19 cellular contexts compared by ENCODE assay signal in the genomic region with DNA sequence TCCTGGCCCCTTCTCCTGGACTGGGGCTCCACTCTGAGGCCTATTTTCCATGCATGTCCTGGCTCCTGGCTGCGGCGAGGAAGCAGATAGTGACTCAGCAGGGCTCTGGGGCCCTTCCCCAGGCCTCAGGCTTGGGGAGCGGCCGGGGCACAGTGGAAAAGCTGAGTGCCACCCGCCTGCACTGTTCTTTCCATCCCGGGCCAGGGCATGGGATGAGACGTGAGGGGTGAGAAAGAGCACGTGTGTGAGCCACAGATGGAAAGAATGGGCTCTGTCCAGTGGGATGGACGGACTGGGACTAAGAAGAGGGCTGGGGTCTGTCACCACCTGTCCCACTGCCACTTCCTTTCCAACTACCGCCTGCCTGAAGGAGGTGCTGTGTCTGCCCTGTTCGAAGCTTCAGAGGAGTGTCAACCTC. TPM values are rescaled to one million over a fixed set of nuclear protein-coding genes. Genes with fewer than 3 reads are reported as not detected.
DNase-seq lines count a peak whose midpoint lies in the region; ATAC-seq, FAIRE-seq and TF ChIP-seq lines count a peak whose summit lies in the region.
"Had no signal": no experiment of that assay in that cellular context is flagged by ENCODE, and none has a peak within 500 bp of the region (broad histone marks: within the 10 kb centered on the region; RNA-seq: fewer than 3 reads in every experiment).

No MANE protein-coding gene starts in this region.

- DNase-seq in AG20443 (ENCODE audit: low spot score) (peak; percentile 40), HCT116 (ENCODE audit: low read depth, low spot score) (no peak), astrocyte (ENCODE audit: low read depth) (peak; percentile 29), left lung (no peak), superior temporal gyrus (ENCODE audit: extremely low spot score) (no peak), occipital lobe (lab: John Stamatoyannopoulos, UW) (no peak), COR-L47 (lab: John Stamatoyannopoulos, UW) (no peak)
- DNase-seq: activated CD4-positive, alpha-beta T cell treated with anti-CD3 and anti-CD28 coated beads for 48 hours; activated T-cell treated with anti-CD3 and anti-CD28 coated beads, Interleukin-2, amount 50 U/mL, for 24 hours; NCI-H1417; NCI-H345; SJCRH30; stimulated activated CD4-positive, alpha-beta T cell treated with anti-CD3 and anti-CD28 coated beads, Interleukin-4, amount 100 ng/mL, for 4 hours; upper lobe of left lung had no signal

- intact Hi-C loops in HCT116 (cut with micrococcal nuclease) (no loop called here), left lung (cut with DNase I) (no loop called here)

- H3K9me2 ChIP-seq in HCT116 (ENCODE audit: insufficient read depth): no peaks in the 10 kb centered on the region

- no peak for TF ChIP-seq POLR2A in HCT116 (IDR thresholded peaks at IDR 0.05; ENCODE audit: borderline replicate concordance, extremely low read depth, insufficient read depth, insufficient read length)

- H3K9ac ChIP-seq in HCT116 (ENCODE audit: low read length) (no peak overlapping the region), astrocyte (ENCODE audit: low read length) (no peak overlapping the region)

- H3K4me2 ChIP-seq in HCT116 (ENCODE audit: low read length) (peak overlapping the region; percentile 14; the same call in 1 of the 2 replicates), astrocyte (ENCODE audit: low read length) (no peak overlapping the region)

- TF ChIP-seq CTCF in HCT116 (IDR thresholded peaks at IDR 0.05 in 2 of 3, conservative IDR thresholded peaks at IDR 0.05 in 1 of 3; ENCODE audit: borderline replicate concordance in 1 of 3, insufficient read depth in 1 of 3, low read depth in 2 of 3, low read length in 2 of 3) (peak in 2 of 3 experiments; percentile 28 to 31; a peak in 3 of 6 replicates), astrocyte (IDR thresholded peaks at IDR 0.05; ENCODE audit: insufficient read depth, low read depth, low read length) (no peak), left lung (IDR thresholded peaks at IDR 0.05) (no peak)

- BruUV-seq in HCT116 (replicated peaks; lab: Mats Ljungman, UMichigan): no TSS peak

- H3K4me3 ChIP-seq in HCT116 (replicated peaks in 1 of 2; ENCODE audit: low read depth in 1 of 2, low read length in 2 of 2) (no peak overlapping the region), astrocyte (ENCODE audit: insufficient read depth, low read depth, low read length) (no peak overlapping the region), left lung (no peak overlapping the region)
- H3K4me3 ChIP-seq: SJCRH30, upper lobe of left lung had no signal

- H3K27ac ChIP-seq in HCT116 (ENCODE audit: low read depth, low read length) (no peak overlapping the region), astrocyte (ENCODE audit: low read depth, low read length) (no peak overlapping the region), left lung (no peak overlapping the region)
- H3K27ac ChIP-seq: SJCRH30, upper lobe of left lung had no signal

- RAD21 ChIA-PET in HCT116 (lab: Charles Lee; ENCODE audit: low non-redundant PET in 1 of 2, low total read pairs in 2 of 2, uncharacterized antibody in 2 of 2, unreplicated experiment in 2 of 2): no interaction called here

- ATAC-seq in HCT116 (no peak), left lung (peak; percentile 6), GM18511 (IDR thresholded peaks at IDR 0.05; ENCODE audit: unreplicated experiment) (no peak)
- ATAC-seq: CD8-positive, alpha-beta T cell; sciatic nerve had no signal

- H3K4me1 ChIP-seq in HCT116 (ENCODE audit: control insufficient read depth in 1 of 2, insufficient read depth in 2 of 2, low read length in 2 of 2) (peaks cover 6 to 43% of the 10 kb centered on the region in 2 experiments), astrocyte (ENCODE audit: insufficient read depth, low read length) (peaks cover 25% of the 10 kb centered on the region), left lung (peaks cover 0 to 12% of the 10 kb centered on the region in 2 donors)

- H3K27ac Mint-ChIP-seq in astrocyte (ENCODE audit: unreplicated experiment): no peak overlapping the region
- H3K27ac Mint-ChIP-seq: activated T-cell treated with anti-CD3 and anti-CD28 coated beads, Interleukin-2, amount 50 U/mL, for 24 hours; CD8-positive, alpha-beta T cell; mesothelial cell of epicardium had no signal

- CTCF ChIA-PET in HCT116 (lab: Charles Lee): no interaction called here

- TF ChIP-seq RAD21 in HCT116 (IDR thresholded peaks at IDR 0.05; ENCODE audit: low read depth): no peak

- H3K36me3 Mint-ChIP-seq in astrocyte (ENCODE audit: low read depth, unreplicated experiment): no peaks in the 10 kb centered on the region
- H3K36me3 Mint-ChIP-seq: CD8-positive, alpha-beta T cell; mesothelial cell of epicardium had no signal

- POLR2A ChIA-PET in HCT116 (lab: Charles Lee): no interaction called here

- no peaks in the 10 kb centered on the region for H3K79me2 ChIP-seq in HCT116 (ENCODE audit: insufficient read depth, low read length)
- H3K79me2 ChIP-seq in astrocyte (ENCODE audit: insufficient read depth, low read length): no peaks in the 10 kb centered on the region

- H3K36me3 ChIP-seq in HCT116 (ENCODE audit: control insufficient read depth in 1 of 2, insufficient read depth in 2 of 2, low read length in 2 of 2) (no peaks in the 10 kb centered on the region), astrocyte (ENCODE audit: insufficient read depth, low read length) (no peaks in the 10 kb centered on the region), left lung (peaks cover 0 to 3% of the 10 kb centered on the region in 2 donors)
- H3K36me3 ChIP-seq: SJCRH30, upper lobe of left lung had no signal

- H4K20me1 ChIP-seq in HCT116 (ENCODE audit: insufficient read depth) (no peaks in the 10 kb centered on the region), astrocyte (ENCODE audit: insufficient read depth, low read length) (no peaks in the 10 kb centered on the region)

- H3K4me3 Mint-ChIP-seq in astrocyte (ENCODE audit: unreplicated experiment): no peak overlapping the region
- H3K4me3 Mint-ChIP-seq: activated T-cell treated with anti-CD3 and anti-CD28 coated beads, Interleukin-2, amount 50 U/mL, for 24 hours; CD8-positive, alpha-beta T cell; mesothelial cell of epicardium had no signal

- H3K9me3 Mint-ChIP-seq in astrocyte (ENCODE audit: unreplicated experiment): peaks cover 2% of the 10 kb centered on the region
- H3K9me3 Mint-ChIP-seq: activated T-cell treated with anti-CD3 and anti-CD28 coated beads, Interleukin-2, amount 50 U/mL, for 24 hours; CD8-positive, alpha-beta T cell; mesothelial cell of epicardium had no signal

- H3K4me1 Mint-ChIP-seq in astrocyte (ENCODE audit: low read depth, unreplicated experiment): peaks cover 23% of the 10 kb centered on the region

- H2AFZ ChIP-seq in HCT116 (ENCODE audit: low read depth, low read length, poor library complexity, severe bottlenecking): no peak overlapping the region
- H2AFZ ChIP-seq in astrocyte (ENCODE audit: low read depth, low read length): peak overlapping the region; percentile 22

- H3K9me3 ChIP-seq in HCT116 (ENCODE audit: control insufficient read depth in 1 of 2, insufficient read depth in 1 of 2, low read depth in 1 of 2, low read length in 2 of 2): no peaks in the 10 kb centered on the region
- H3K9me3 ChIP-seq in astrocyte (ENCODE audit: insufficient read depth, low read depth, low read length): no peaks in the 10 kb centered on the region
- H3K9me3 ChIP-seq in left lung: no peaks in the 10 kb centered on the region
- H3K9me3 ChIP-seq: SJCRH30, upper lobe of left lung had no signal

- H3K27me3 ChIP-seq in HCT116 (ENCODE audit: insufficient read depth, low read length) (no peaks in the 10 kb centered on the region), astrocyte (ENCODE audit: insufficient read depth, low read length) (no peaks in the 10 kb centered on the region), left lung (peaks cover 0 to 3% of the 10 kb centered on the region in 2 donors)
- H3K27me3 ChIP-seq: SJCRH30, upper lobe of left lung had no signal

- H3K27me3 Mint-ChIP-seq in astrocyte (ENCODE audit: low read depth, unreplicated experiment): peaks cover 42% of the 10 kb centered on the region

- FAIRE-seq in astrocyte (lab: Jason Lieb, UNC): no peak
- FAIRE-seq: islet of Langerhans had no signal

TF ChIP-seq in HCT116, 20 proteins besides CTCF, POLR2A, EP300 and RAD21:
- TF ChIP-seq SRF (IDR thresholded peaks at IDR 0.05; ENCODE audit: low read depth) (no peak), FOSL1 (IDR thresholded peaks at IDR 0.05; ENCODE audit: low read depth) (no peak), ZFX (IDR thresholded peaks at IDR 0.05) (no peak), POLR2AphosphoS5 (IDR thresholded peaks at IDR 0.05; ENCODE audit: low read depth, low read length) (no peak), TCF7L2 (IDR thresholded peaks at IDR 0.05; ENCODE audit: borderline replicate concordance, extremely low read depth, insufficient read depth, insufficient read length) (no peak)
- TF ChIP-seq, protein P1, sequence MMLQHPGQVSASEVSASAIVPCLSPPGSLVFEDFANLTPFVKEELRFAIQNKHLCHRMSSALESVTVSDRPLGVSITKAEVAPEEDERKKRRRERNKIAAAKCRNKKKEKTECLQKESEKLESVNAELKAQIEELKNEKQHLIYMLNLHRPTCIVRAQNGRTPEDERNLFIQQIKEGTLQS (IDR thresholded peaks at IDR 0.05): no peak
- TF ChIP-seq, protein P2, sequence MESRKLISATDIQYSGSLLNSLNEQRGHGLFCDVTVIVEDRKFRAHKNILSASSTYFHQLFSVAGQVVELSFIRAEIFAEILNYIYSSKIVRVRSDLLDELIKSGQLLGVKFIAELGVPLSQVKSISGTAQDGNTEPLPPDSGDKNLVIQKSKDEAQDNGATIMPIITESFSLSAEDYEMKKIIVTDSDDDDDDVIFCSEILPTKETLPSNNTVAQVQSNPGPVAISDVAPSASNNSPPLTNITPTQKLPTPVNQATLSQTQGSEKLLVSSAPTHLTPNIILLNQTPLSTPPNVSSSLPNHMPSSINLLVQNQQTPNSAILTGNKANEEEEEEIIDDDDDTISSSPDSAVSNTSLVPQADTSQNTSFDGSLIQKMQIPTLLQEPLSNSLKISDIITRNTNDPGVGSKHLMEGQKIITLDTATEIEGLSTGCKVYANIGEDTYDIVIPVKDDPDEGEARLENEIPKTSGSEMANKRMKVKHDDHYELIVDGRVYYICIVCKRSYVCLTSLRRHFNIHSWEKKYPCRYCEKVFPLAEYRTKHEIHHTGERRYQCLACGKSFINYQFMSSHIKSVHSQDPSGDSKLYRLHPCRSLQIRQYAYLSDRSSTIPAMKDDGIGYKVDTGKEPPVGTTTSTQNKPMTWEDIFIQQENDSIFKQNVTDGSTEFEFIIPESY (IDR thresholded peaks at IDR 0.05; ENCODE audit: extremely low read depth, insufficient replicate concordance, low read length): no peak
TF ChIP-seq in HCT116: peak in this region for 0.

RNA-seq across cellular contexts. Expression of a gene that starts 12.8 kb away (rescaled TPM):
- total RNA-seq in HCT116 (2021; ENCODE audit: unreplicated experiment) (5.1 TPM), astrocyte (0.62 and 1.3 TPM in 2 replicates), left lung (10 to 100 TPM; 19.3 to 42.5 TPM), occipital lobe (3.4 TPM)
- 3.8 and 4.2 TPM in 2 replicates for polyA plus RNA-seq in HCT116 (2012)

RNA-seq across cellular contexts. Expression of a gene that starts 35.5 kb away (rescaled TPM):
- total RNA-seq in HCT116 (2021; ENCODE audit: unreplicated experiment) (17.9 TPM), astrocyte (11.6 and 11.9 TPM in 2 replicates), left lung (10 to 100 TPM; 19.9 to 28.1 TPM), occipital lobe (23.9 TPM)
- 13.3 and 16.6 TPM in 2 replicates for polyA plus RNA-seq in HCT116 (2012)

Comparison
In these comparisons a context has a peak if more than half of its experiments do, and no peak if none do; other contexts are left out.
1. DNase-seq: peak in AG20443 (single experiment) and astrocyte (single experiment); none in HCT116 (single experiment), left lung (0 of 2), superior temporal gyrus (single experiment), occipital lobe (single experiment) and COR-L47 (single experiment).
2. CTCF ChIP-seq: peak in HCT116 (2 of 3); none in astrocyte (single experiment) and left lung (0 of 2).